10 cellular contexts compared by ENCODE assay signal in genomic region chr13:45490068-45490467, GRCh38. TPM values are rescaled to one million over a fixed set of nuclear protein-coding genes. Genes with fewer than 3 reads are reported as not detected.
A peak's percentile ranks its signal among the peaks of the same experiment; 100 is the strongest.
DNase-seq lines count a peak whose midpoint lies in the region; ATAC-seq, FAIRE-seq and TF ChIP-seq lines count a peak whose summit lies in the region.
"Had no signal": no experiment of that assay in that cellular context is flagged by ENCODE, and none has a peak within 500 bp of the region (broad histone marks: within the 10 kb centered on the region; RNA-seq: fewer than 3 reads in every experiment).

No MANE protein-coding gene starts in this region.

- peaks cover 0 to 16% of the 10 kb centered on the region in 2 experiments; a peak in 1 of 4 replicates for H3K36me3 ChIP-seq in GM12878 (ENCODE audit: control insufficient read depth in 2 of 2, insufficient read depth in 2 of 2, low read length in 1 of 2)

- no peak overlapping the region for H3K9ac ChIP-seq in GM12878 (ENCODE audit: control insufficient read depth, insufficient read depth, low read length)

- H3K4me2 ChIP-seq in GM12878 (ENCODE audit: control insufficient read depth, insufficient read depth) = no peak overlapping the region

- TF ChIP-seq EP300 in Ishikawa (IDR thresholded peaks at IDR 0.05; ENCODE audit: borderline replicate concordance) (no peak), GM12878 (IDR thresholded peaks at IDR 0.05; ENCODE audit: borderline replicate concordance in 1 of 2, control insufficient read depth in 1 of 2, low read depth in 2 of 2, low read length in 2 of 2) (no peak)

- H3K27ac ChIP-seq in GM12878 (ENCODE audit: control insufficient read depth, insufficient read depth) = no peak overlapping the region

- intact Hi-C loops in GM12878 (cut with micrococcal nuclease; ENCODE audit: unreplicated experiment) = loop anchor here (2.0 kb wide), 1 partner anchor 119 kb away; no protein-coding TSS in a partner anchor

- H3K4me1 ChIP-seq in GM12878 (ENCODE audit: control insufficient read depth, insufficient read depth, low read length) = no peaks in the 10 kb centered on the region

- FAIRE-seq in GM12878 (lab: Jason Lieb, UNC) = peak; percentile 72

- ATAC-seq in activated T-cell treated with anti-CD3 and anti-CD28 coated beads, Interleukin-2, amount 50 U/mL, for 72 hours (replicated peaks in 1 of 2) = peak; percentile 62 to 63
- ATAC-seq in GM12878 (peak; percentile 88), HG02840 (IDR thresholded peaks at IDR 0.05; ENCODE audit: low FRiP score, unreplicated experiment) (no peak)

- H3K27ac Mint-ChIP-seq in activated T-cell treated with anti-CD3 and anti-CD28 coated beads, Interleukin-2, amount 50 U/mL, for 72 hours = no peak overlapping the region
- H3K27ac Mint-ChIP-seq in osteocyte (ENCODE audit: unreplicated experiment) = no peak overlapping the region
- H3K27ac Mint-ChIP-seq: IgD-negative memory B cell had no signal

- SMC1A ChIA-PET in GM12878 (lab: Charles Lee; ENCODE audit: uncharacterized antibody, unreplicated experiment) = interaction anchor here (0.7 to 1.3 kb wide), 4 partner anchors 77 to 122 kb away, joined by 4 to 5 read pairs (median 4); no protein-coding TSS in a partner anchor

- WGBS in GM12878 (ENCODE audit: insufficient coverage, insufficient replicate concordance, low lambda C conversion rate, missing lambda C conversion rate) = 100% methylated on average over 1 of the region's 1 CpG

- POLR2A ChIA-PET in GM12878 (lab: Charles Lee) = no interaction called here

- peak; percentile 29 to 55 (median 47); a peak in 5 of 6 replicates for TF ChIP-seq CTCF in GM12878 (IDR thresholded peaks at IDR 0.05 in 2 of 3, conservative IDR thresholded peaks at IDR 0.05 in 1 of 3; ENCODE audit: control insufficient read depth in 2 of 3, extremely low read depth in 1 of 3, insufficient read depth in 1 of 3, low read depth in 3 of 3, low read length in 3 of 3)
- peak; percentile 27 for TF ChIP-seq CTCF in osteocyte (IDR thresholded peaks at IDR 0.05)

- H3K9me3 Mint-ChIP-seq in activated T-cell treated with anti-CD3 and anti-CD28 coated beads, Interleukin-2, amount 50 U/mL, for 72 hours = no peaks in the 10 kb centered on the region
- H3K9me3 Mint-ChIP-seq in osteocyte (ENCODE audit: unreplicated experiment) = no peaks in the 10 kb centered on the region
- H3K9me3 Mint-ChIP-seq: IgD-negative memory B cell had no signal

- H4K20me1 ChIP-seq in GM12878 (ENCODE audit: control insufficient read depth, insufficient read depth) = no peaks in the 10 kb centered on the region

- peaks cover 4% of the 10 kb centered on the region for H3K4me1 Mint-ChIP-seq in activated T-cell treated with anti-CD3 and anti-CD28 coated beads, Interleukin-2, amount 50 U/mL, for 72 hours (ENCODE audit: low read depth)
- peaks cover 17% of the 10 kb centered on the region for H3K4me1 Mint-ChIP-seq in osteocyte (ENCODE audit: unreplicated experiment)

- H3K36me3 Mint-ChIP-seq in activated T-cell treated with anti-CD3 and anti-CD28 coated beads, Interleukin-2, amount 50 U/mL, for 72 hours (ENCODE audit: insufficient read depth in 2 of 2) = peaks cover 4 to 12% of the 10 kb centered on the region in 2 donors
- peaks cover 40% of the 10 kb centered on the region for H3K36me3 Mint-ChIP-seq in osteocyte (ENCODE audit: unreplicated experiment)

- in situ Hi-C loops in GM12878 (cut with MboI) = no loop called here

- CTCF ChIA-PET in GM12878 (lab: Yijun Ruan, JAX) = interaction anchor here (0.8 to 3.7 kb wide), 7 partner anchors 14 to 181 kb away, joined by 3 to 38 read pairs (median 3); no protein-coding TSS in a partner anchor

- H3K4me3 ChIP-seq in GM12878 = no peak overlapping the region

- no peak for TF ChIP-seq POLR2A in GM12878 (IDR thresholded peaks at IDR 0.05; ENCODE audit: low read depth, low read length)

- H3K27me3 Mint-ChIP-seq in activated T-cell treated with anti-CD3 and anti-CD28 coated beads, Interleukin-2, amount 50 U/mL, for 72 hours (ENCODE audit: low read depth) = no peaks in the 10 kb centered on the region
- no peaks in the 10 kb centered on the region for H3K27me3 Mint-ChIP-seq in osteocyte (ENCODE audit: unreplicated experiment)
- H3K27me3 Mint-ChIP-seq: IgD-negative memory B cell had no signal

- no peaks in the 10 kb centered on the region for H3K27me3 ChIP-seq in GM12878 (replicated peaks in 1 of 2; ENCODE audit: control insufficient read depth in 2 of 2, insufficient read depth in 2 of 2, low read length in 1 of 2)

- no peaks in the 10 kb centered on the region for H3K79me2 ChIP-seq in GM12878 (ENCODE audit: control insufficient read depth, insufficient read depth, low read length)

- DNase-seq in activated T-cell treated with anti-CD3 and anti-CD28 coated beads, Interleukin-2, amount 50 U/mL, for 72 hours = no peak
- DNase-seq in activated T-cell treated with anti-CD3 and anti-CD28 coated beads, Interleukin-2, amount 50 U/mL, for 1 hour = no peak
- no peak for DNase-seq in GM12878 (ENCODE audit: low read depth, low spot score)
- no peak for DNase-seq in osteocyte (ENCODE audit: extremely low spot score, unreplicated experiment)
- DNase-seq in activated effector memory CD4-positive, alpha-beta T cell treated with Interleukin-2 at 50 U/mL for 16 hours = no peak
- DNase-seq in NCI-H1417 treated with DMSO at 0.1 percent for 48 hours (lab: John Stamatoyannopoulos, UW) = no peak
- DNase-seq: stimulated activated CD4-positive, alpha-beta T cell treated with anti-CD3 and anti-CD28 coated beads, Interleukin-12 subunit alpha, Interleukin-12 subunit beta, amount 100 ng/mL, for 4 hours had no signal

- no peaks in the 10 kb centered on the region for H3K9me3 ChIP-seq in GM12878 (replicated peaks; ENCODE audit: control insufficient read depth, insufficient read depth, low read length)

- RAD21 ChIA-PET in GM12878 (lab: Charles Lee; ENCODE audit: unreplicated experiment) = interaction anchor here (0.7 to 2.0 kb wide), 4 partner anchors 23 to 121 kb away, joined by 3 to 9 read pairs (median 4); no protein-coding TSS in a partner anchor

- H3K4me3 Mint-ChIP-seq in activated T-cell treated with anti-CD3 and anti-CD28 coated beads, Interleukin-2, amount 50 U/mL, for 72 hours = no peak overlapping the region
- no peak overlapping the region for H3K4me3 Mint-ChIP-seq in osteocyte (ENCODE audit: unreplicated experiment)
- H3K4me3 Mint-ChIP-seq: IgD-negative memory B cell had no signal

- BruUV-seq in GM12878 (replicated peaks; lab: Mats Ljungman, UMichigan) = no TSS peak

- H2AFZ ChIP-seq in GM12878 (ENCODE audit: control insufficient read depth, low read depth, low read length) = no peak overlapping the region

- TF ChIP-seq RAD21 in Ishikawa (IDR thresholded peaks at IDR 0.05; ENCODE audit: low read depth) (peak; percentile 47), GM12878 (IDR thresholded peaks at IDR 0.05; ENCODE audit: insufficient read depth, low read depth, low read length) (peak; percentile 79)

TF ChIP-seq in Ishikawa, 13 proteins besides CTCF, POLR2A, EP300 and RAD21 (continues in another document):
- no peak for TF ChIP-seq USF1 (IDR thresholded peaks at IDR 0.05)
- TF ChIP-seq TEAD4 (IDR thresholded peaks at IDR 0.05) = no peak
- TF ChIP-seq CREB1 (IDR thresholded peaks at IDR 0.05; ENCODE audit: low read depth) = no peak
- TF ChIP-seq CEBPB (IDR thresholded peaks at IDR 0.05) = no peak
- no peak for TF ChIP-seq FOXM1 (IDR thresholded peaks at IDR 0.05; ENCODE audit: borderline replicate concordance, low read depth)
- no peak for TF ChIP-seq NFIC (IDR thresholded peaks at IDR 0.05)
- no peak for TF ChIP-seq EGR1 (IDR thresholded peaks at IDR 0.05)

TF ChIP-seq in GM12878, 131 proteins besides CTCF, POLR2A, EP300 and RAD21:
- TF ChIP-seq SMC3 (IDR thresholded peaks at IDR 0.05; ENCODE audit: borderline replicate concordance, low read length) = peak; percentile 46; the same call in 1 of the 2 replicates
- no peak for TF ChIP-seq RELB (IDR thresholded peaks at IDR 0.05; ENCODE audit: low read depth)

RNA-seq across cellular contexts. Expression of gene COG3, which starts 25.3 kb away (rescaled TPM):
- 10 to 100 TPM; 28.0 to 29.8 TPM for total RNA-seq in activated T-cell treated with anti-CD3 and anti-CD28 coated beads, Interleukin-2, amount 50 U/mL, for 72 hours
- total RNA-seq in GM12878 (2013; cell fraction: nucleolus; rRNA removed) = 88.1 and 101 TPM in 2 replicates
- total RNA-seq in GM12878 (2014; rRNA removed) (35.1 and 39.0 TPM in 2 replicates), GM12878 (2014; rRNA removed; fragmentation: Illumina TruSeq; extraction: Trizol) (20.9 and 23.9 TPM in 2 replicates), GM12878 (2021) (18.2 and 22.4 TPM in 2 replicates), osteocyte (27.4 and 31.0 TPM in 2 replicates)
- 11.8 TPM for polyA plus RNA-seq in GM12878 (2011; ENCODE audit: low read depth)
- polyA plus RNA-seq in GM12878 (2011; rRNA removed) (24.6 and 31.0 TPM in 2 replicates), GM12878 (2014; fragmentation: Illumina TruSeq; extraction: Trizol) (17.6 and 19.5 TPM in 2 replicates), GM12878 (2014; fragmentation: Nextera tagmentation; extraction: Ambion mirVana) (1 to 10 TPM; 6.1 to 9.3 TPM), GM12878 (2014; rRNA removed) (26.2 and 30.5 TPM in 2 replicates), GM12878 (2016; fragmentation: Nextera tagmentation; extraction: Ambion mirVana) (10 to 100 TPM; 22.8 to 23.8 TPM)
- polyA plus RNA-seq in GM12878 (2011; cell fraction: cytosol; rRNA removed) = 19.9 and 20.1 TPM in 2 replicates
- polyA plus RNA-seq in GM12878 (2011; cell fraction: nucleus; rRNA removed) = 34.5 and 39.1 TPM in 2 replicates
- 25.1 and 48.4 TPM in 2 replicates for polyA plus RNA-seq in GM12878 (2012)
- polyA minus RNA-seq in GM12878 (2011; rRNA and poly(A)+ RNA removed) = 30.8 and 35.0 TPM in 2 replicates
- 9.7 and 10.7 TPM in 2 replicates for polyA minus RNA-seq in GM12878 (2011; cell fraction: cytosol; rRNA and poly(A)+ RNA removed)
- polyA minus RNA-seq in GM12878 (2011; cell fraction: nucleus; rRNA and poly(A)+ RNA removed) = 56.3 and 84.2 TPM in 2 replicates
